In the genomic region with DNA sequence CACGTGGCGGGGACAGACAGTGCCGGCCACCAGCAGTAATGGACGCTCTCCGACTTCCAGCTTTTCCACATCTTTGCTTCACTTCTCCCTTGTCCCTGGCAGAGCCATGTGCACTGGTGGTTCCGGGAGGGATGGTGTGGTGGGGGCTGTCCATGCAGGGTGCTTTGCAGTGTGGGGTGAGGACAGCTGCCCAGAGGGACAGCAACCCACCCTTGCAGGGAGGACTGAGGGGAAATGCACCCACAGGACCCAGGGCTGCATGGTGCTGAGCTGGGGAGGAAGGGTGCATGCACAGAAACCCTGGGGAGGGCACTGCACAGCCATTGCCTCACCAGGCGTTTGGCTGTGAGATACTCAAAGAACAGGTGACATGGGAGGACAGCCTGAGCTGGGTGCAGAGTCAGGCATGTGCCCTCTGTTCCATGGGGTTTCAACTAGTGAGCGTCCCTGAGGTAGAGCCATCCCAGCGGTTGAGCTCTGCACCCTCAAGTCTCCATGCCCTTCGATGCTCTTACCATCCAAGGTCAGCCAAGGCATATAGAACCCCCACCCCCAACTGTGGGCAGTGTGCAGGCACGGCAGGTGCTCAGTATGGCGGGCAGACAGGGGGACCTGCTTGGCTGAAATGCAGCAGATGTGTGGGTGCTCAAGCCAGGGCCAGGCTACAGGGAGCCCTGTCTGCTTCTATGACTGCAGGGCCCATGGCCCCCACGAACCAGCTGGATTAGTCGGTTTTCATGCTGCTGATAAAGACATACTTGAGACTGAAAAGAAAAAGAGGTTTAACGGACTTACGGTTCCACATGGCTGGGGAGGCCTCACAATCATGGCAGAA, we compare ENCODE assay signal across 2 cellular contexts.
TF ChIP-seq lines count a peak whose summit lies in the region.

No MANE protein-coding gene starts in this region.

TF ChIP-seq in H1, 55 proteins besides CTCF, POLR2A, EP300 and RAD21 (continued from another document):
- TF ChIP-seq RXRA (IDR thresholded peaks at IDR 0.05; ENCODE audit: insufficient read depth, low read depth, low read length) = no peak
- TF ChIP-seq TBP (IDR thresholded peaks at IDR 0.05; ENCODE audit: low read depth, low read length) = no peak
- no peak for TF ChIP-seq BACH1 (IDR thresholded peaks at IDR 0.05; ENCODE audit: low read length)
- no peak for TF ChIP-seq POU5F1 (IDR thresholded peaks at IDR 0.05; ENCODE audit: low read depth, low read length)
- no peak for TF ChIP-seq GABPA (IDR thresholded peaks at IDR 0.05; ENCODE audit: borderline replicate concordance, insufficient read depth, low read length)
- TF ChIP-seq GTF2F1 (IDR thresholded peaks at IDR 0.05; ENCODE audit: borderline replicate concordance, low read depth, low read length) = no peak
- TF ChIP-seq E2F6 (IDR thresholded peaks at IDR 0.05) = no peak
- no peak for TF ChIP-seq HDAC2 (IDR thresholded peaks at IDR 0.05; ENCODE audit: borderline replicate concordance in 1 of 2, low read depth in 2 of 2, low read length in 2 of 2)
- no peak for TF ChIP-seq HDAC6 (IDR thresholded peaks at IDR 0.05; ENCODE audit: low read depth, low read length)
- no peak for TF ChIP-seq BCL11A (IDR thresholded peaks at IDR 0.05; ENCODE audit: low read depth in 2 of 2, low read length in 2 of 2)
- TF ChIP-seq JUND (IDR thresholded peaks at IDR 0.05; ENCODE audit: low read length) = no peak
- TF ChIP-seq CBX8 (IDR thresholded peaks at IDR 0.05; ENCODE audit: borderline replicate concordance, low read depth, low read length) = no peak
- TF ChIP-seq CTBP2 (IDR thresholded peaks at IDR 0.05; ENCODE audit: borderline replicate concordance, insufficient read depth, insufficient read length, low read length) = no peak
- TF ChIP-seq RNF2 (IDR thresholded peaks at IDR 0.05; ENCODE audit: borderline replicate concordance, low read depth, low read length, missing control alignments, poor library complexity, severe bottlenecking) = no peak
- no peak for TF ChIP-seq MAFK (IDR thresholded peaks at IDR 0.05; ENCODE audit: low read depth, low read length)
- no peak for TF ChIP-seq KDM1A (IDR thresholded peaks at IDR 0.05; ENCODE audit: borderline replicate concordance, low read length)
- TF ChIP-seq SUZ12 (IDR thresholded peaks at IDR 0.05; ENCODE audit: low read length) = no peak

TF ChIP-seq in GM23338, 12 proteins besides CTCF, POLR2A, EP300 and RAD21 (continued from another document):
- TF ChIP-seq POLR2AphosphoS5 (IDR thresholded peaks at IDR 0.05; ENCODE audit: low read depth) (no peak), EZH2phosphoT487 (IDR thresholded peaks at IDR 0.05; ENCODE audit: unreplicated experiment) (no peak)
